In genomic region chr11:100855466-100856067, GRCh38 we compare ENCODE assay signal across 9 cellular contexts.
DNase-seq lines count a peak whose midpoint lies in the region; ATAC-seq and TF ChIP-seq lines count a peak whose summit lies in the region.
"Had no signal": no experiment of that assay in that cellular context is flagged by ENCODE, and none has a peak within 500 bp of the region (broad histone marks: within the 10 kb centered on the region; RNA-seq: fewer than 3 reads in every experiment).

No MANE protein-coding gene starts in this region.

- H3K4me3 Mint-ChIP-seq in naive thymus-derived CD4-positive, alpha-beta T cell: no peak overlapping the region
- H3K4me3 Mint-ChIP-seq in activated CD4-positive, alpha-beta T cell treated with anti-CD3 and anti-CD28 coated beads for 36 hours: no peak overlapping the region

- H3K27me3 ChIP-seq in brain microvascular endothelial cell (replicated peaks): no peaks in the 10 kb centered on the region
- H3K27me3 ChIP-seq in naive thymus-derived CD4-positive, alpha-beta T cell (ENCODE audit: control insufficient read depth in 2 of 2, insufficient read depth in 2 of 2, low read length in 2 of 2): no peaks in the 10 kb centered on the region

- no peaks in the 10 kb centered on the region for H3K4me1 Mint-ChIP-seq in naive thymus-derived CD4-positive, alpha-beta T cell
- no peaks in the 10 kb centered on the region for H3K4me1 Mint-ChIP-seq in activated CD4-positive, alpha-beta T cell treated with anti-CD3 and anti-CD28 coated beads for 36 hours

- no peak overlapping the region for H3K27ac Mint-ChIP-seq in naive thymus-derived CD4-positive, alpha-beta T cell
- H3K27ac Mint-ChIP-seq in activated CD4-positive, alpha-beta T cell treated with anti-CD3 and anti-CD28 coated beads for 36 hours: no peak overlapping the region

- intact Hi-C loops in naive thymus-derived CD4-positive, alpha-beta T cell (cut with micrococcal nuclease): loop anchor here in 1 of 2 donors (1.0 kb wide), 1 partner anchor 279 kb away; no protein-coding TSS in a partner anchor
- intact Hi-C loops in activated CD4-positive, alpha-beta T cell treated with anti-CD3 and anti-CD28 coated beads for 36 hours (cut with DNase I, micrococcal nuclease): loop anchor here (5.0 to 10.0 kb wide), 2 partner anchors 173 to 281 kb away; no protein-coding TSS in a partner anchor

- no peaks in the 10 kb centered on the region for H3K27me3 Mint-ChIP-seq in naive thymus-derived CD4-positive, alpha-beta T cell
- H3K27me3 Mint-ChIP-seq in activated CD4-positive, alpha-beta T cell treated with anti-CD3 and anti-CD28 coated beads for 36 hours: no peaks in the 10 kb centered on the region

- peaks cover 0 to 4% (median 0%) of the 10 kb centered on the region in 11 donors for H3K9me3 Mint-ChIP-seq in naive thymus-derived CD4-positive, alpha-beta T cell
- peaks cover 1% of the 10 kb centered on the region for H3K9me3 Mint-ChIP-seq in activated CD4-positive, alpha-beta T cell treated with anti-CD3 and anti-CD28 coated beads for 36 hours (ENCODE audit: low read depth)

- no peak overlapping the region for H3K27ac ChIP-seq in brain microvascular endothelial cell
- no peak overlapping the region for H3K27ac ChIP-seq in naive thymus-derived CD4-positive, alpha-beta T cell (ENCODE audit: low read depth, low read length)

- CTCF ChIA-PET in naive thymus-derived CD4-positive, alpha-beta T cell (lab: Charles Lee): interaction anchor here (0.7 kb wide), 1 partner anchor 1337 kb away, joined by 3 read pairs; no protein-coding TSS in a partner anchor
- CTCF ChIA-PET in activated CD4-positive, alpha-beta T cell treated with anti-CD3 and anti-CD28 coated beads for 36 hours (lab: Charles Lee): interaction anchor here (1.3 kb wide), 1 partner anchor 279 kb away, joined by 5 read pairs; no protein-coding TSS in a partner anchor

- peak; percentile 30 for TF ChIP-seq CTCF in brain microvascular endothelial cell (IDR thresholded peaks at IDR 0.05; ENCODE audit: low read depth, low read length, missing control alignments)

- H3K4me1 ChIP-seq in naive thymus-derived CD4-positive, alpha-beta T cell (ENCODE audit: control insufficient read depth in 2 of 2, insufficient read depth in 2 of 2, low read length in 2 of 2): no peaks in the 10 kb centered on the region

- DNase-seq in CD1c-positive myeloid dendritic cell (ENCODE audit: extremely low spot score) (peak; percentile 36), HCEC 1CT (peak; percentile 62), NCI-H460 (ENCODE audit: extremely low read depth, low read depth) (peak; percentile 33), brain microvascular endothelial cell (no peak), lung microvascular endothelial cell (ENCODE audit: low read depth in 2 of 2) (peak; percentile 67 to 74), activated T-cell treated with anti-CD3 and anti-CD28 coated beads for 4 hours (no peak)
- no peak for DNase-seq in naive thymus-derived CD4-positive, alpha-beta T cell
- no peak for DNase-seq in activated CD4-positive, alpha-beta T cell treated with anti-CD3 and anti-CD28 coated beads for 36 hours

- no peak overlapping the region for H3K4me3 ChIP-seq in brain microvascular endothelial cell (ENCODE audit: low read depth, low read length)
- no peak overlapping the region for H3K4me3 ChIP-seq in naive thymus-derived CD4-positive, alpha-beta T cell (ENCODE audit: low read length)
- H3K4me3 ChIP-seq: lung had no signal

- no peaks in the 10 kb centered on the region for H3K9me3 ChIP-seq in naive thymus-derived CD4-positive, alpha-beta T cell (ENCODE audit: control insufficient read depth in 2 of 3, low read length in 3 of 3)

- no peak for ATAC-seq in naive thymus-derived CD4-positive, alpha-beta T cell
- ATAC-seq in activated CD4-positive, alpha-beta T cell treated with anti-CD3 and anti-CD28 coated beads for 36 hours: no peak

- POLR2A ChIA-PET in naive thymus-derived CD4-positive, alpha-beta T cell (lab: Charles Lee): no interaction called here
- POLR2A ChIA-PET in activated CD4-positive, alpha-beta T cell treated with anti-CD3 and anti-CD28 coated beads for 36 hours (lab: Charles Lee): no interaction called here

- H3K36me3 ChIP-seq in brain microvascular endothelial cell (replicated peaks): no peaks in the 10 kb centered on the region
- no peaks in the 10 kb centered on the region for H3K36me3 ChIP-seq in naive thymus-derived CD4-positive, alpha-beta T cell (ENCODE audit: control insufficient read depth in 2 of 3, insufficient read depth in 3 of 3, low read length in 3 of 3)

- in situ Hi-C loops in brain microvascular endothelial cell (cut with HindIII; ENCODE audit: low pct_ligation_motif_present, low sequenced_read_pairs): no loop called here

- H3K36me3 Mint-ChIP-seq in naive thymus-derived CD4-positive, alpha-beta T cell: no peaks in the 10 kb centered on the region
- H3K36me3 Mint-ChIP-seq in activated CD4-positive, alpha-beta T cell treated with anti-CD3 and anti-CD28 coated beads for 36 hours (ENCODE audit: low read depth): no peaks in the 10 kb centered on the region

Comparison
In these comparisons a context has a peak if more than half of its experiments do, and no peak if none do; other contexts are left out.
1. DNase-seq: peak in CD1c-positive myeloid dendritic cell (single experiment), HCEC 1CT (single experiment), NCI-H460 (single experiment) and lung microvascular endothelial cell (2 of 2); none in brain microvascular endothelial cell (single experiment), naive thymus-derived CD4-positive, alpha-beta T cell (0 of 9), activated T-cell treated with anti-CD3 and anti-CD28 coated beads for 4 hours (single experiment) and activated CD4-positive, alpha-beta T cell treated with anti-CD3 and anti-CD28 coated beads for 36 hours (single experiment).